6 cellular contexts compared by ENCODE assay signal in genomic region chr9:122213102-122213588, GRCh38. TPM values are rescaled to one million over a fixed set of nuclear protein-coding genes. Genes with fewer than 3 reads are reported as not detected.
DNase-seq lines count a peak whose midpoint lies in the region; ATAC-seq and TF ChIP-seq lines count a peak whose summit lies in the region.

No MANE protein-coding gene starts in this region.

- H3K27me3 ChIP-seq in breast epithelium (peaks cover 4 to 60% of the 10 kb centered on the region in 2 donors), thymus (ENCODE audit: control insufficient read depth, insufficient read depth) (peaks cover 61% of the 10 kb centered on the region)

- H3K9me3 Mint-ChIP-seq in MCF 10A (ENCODE audit: unreplicated experiment) = no peaks in the 10 kb centered on the region
- H3K9me3 Mint-ChIP-seq in glutamatergic neuron (ENCODE audit: unreplicated experiment) = peaks cover 11% of the 10 kb centered on the region

- H3K9me3 ChIP-seq in breast epithelium = no peaks in the 10 kb centered on the region
- peaks cover 5% of the 10 kb centered on the region for H3K9me3 ChIP-seq in thymus (ENCODE audit: control insufficient read depth)

- H3K36me3 ChIP-seq in breast epithelium (no peaks in the 10 kb centered on the region), thymus (ENCODE audit: control insufficient read depth, insufficient read depth) (no peaks in the 10 kb centered on the region)

- H3K4me3 Mint-ChIP-seq in MCF 10A (ENCODE audit: unreplicated experiment) (no peak overlapping the region), glutamatergic neuron (ENCODE audit: unreplicated experiment) (peak overlapping the region; percentile 43)

- H3K27ac ChIP-seq in breast epithelium = no peak overlapping the region
- no peak overlapping the region for H3K27ac ChIP-seq in thymus (ENCODE audit: low read depth)

- H3K36me3 Mint-ChIP-seq in MCF 10A (ENCODE audit: insufficient read depth, unreplicated experiment) = no peaks in the 10 kb centered on the region
- H3K36me3 Mint-ChIP-seq in glutamatergic neuron (ENCODE audit: unreplicated experiment) = peaks cover 5% of the 10 kb centered on the region

- intact Hi-C loops in breast epithelium (cut with DNase I; ENCODE audit: low total_unique reads) = loop anchor here (1.0 kb wide), 1 partner anchor 22 kb away; no protein-coding TSS in a partner anchor
- intact Hi-C loops in MCF 10A (cut with micrococcal nuclease) = no loop called here

- no peak for DNase-seq in breast epithelium (ENCODE audit: low spot score in 2 of 2)
- no peak for DNase-seq in MCF 10A (ENCODE audit: unreplicated experiment)
- no peak for DNase-seq in glutamatergic neuron

- H3K27me3 Mint-ChIP-seq in MCF 10A (ENCODE audit: insufficient read depth, unreplicated experiment) (peaks cover 20% of the 10 kb centered on the region), glutamatergic neuron (ENCODE audit: unreplicated experiment) (peaks cover 21% of the 10 kb centered on the region)

- POLR2A ChIA-PET in MCF 10A (lab: Yijun Ruan, JAX) = no interaction called here

- H3K27ac Mint-ChIP-seq in MCF 10A (ENCODE audit: low read depth, unreplicated experiment) (no peak overlapping the region), glutamatergic neuron (ENCODE audit: unreplicated experiment) (no peak overlapping the region)

- ATAC-seq in HG02885 (IDR thresholded peaks at IDR 0.05; ENCODE audit: poor library complexity, unreplicated experiment) = no peak
- no peak for ATAC-seq in GM18907 (IDR thresholded peaks at IDR 0.05; ENCODE audit: unreplicated experiment)

- CTCF ChIA-PET in MCF 10A (lab: Yijun Ruan, JAX) = no interaction called here

- TF ChIP-seq POLR2A in breast epithelium (IDR thresholded peaks at IDR 0.05) = no peak

- H3K4me1 ChIP-seq in breast epithelium (peaks cover 0 to 4% of the 10 kb centered on the region in 2 donors), thymus (ENCODE audit: control insufficient read depth, insufficient read depth, low read length) (peaks cover 8% of the 10 kb centered on the region)

- H3K4me3 ChIP-seq in breast epithelium = peak overlapping the region in 2 of 3 donors; percentile 49 to 74
- peak overlapping the region; percentile 45 for H3K4me3 ChIP-seq in thymus (ENCODE audit: low read length)

- WGBS in thymus = 43% methylated on average over 20 of the region's 20 CpGs

- BruUV-seq in MCF 10A (replicated peaks; lab: Mats Ljungman, UMichigan) = no TSS peak

- TF ChIP-seq CTCF in breast epithelium (IDR thresholded peaks at IDR 0.05) (no peak), MCF 10A (IDR thresholded peaks at IDR 0.05; ENCODE audit: unreplicated experiment) (no peak), glutamatergic neuron (IDR thresholded peaks at IDR 0.05; ENCODE audit: partially characterized antibody, unreplicated experiment) (no peak)

- H3K4me1 Mint-ChIP-seq in MCF 10A (ENCODE audit: insufficient read depth, unreplicated experiment) (peaks cover 4% of the 10 kb centered on the region), glutamatergic neuron (ENCODE audit: low read depth, unreplicated experiment) (peaks cover 4% of the 10 kb centered on the region)

RNA-seq across cellular contexts. Expression of gene LHX6, which starts 15.6 kb away (rescaled TPM):
- total RNA-seq in breast epithelium (1 to 10 TPM; 1.8 to 9.8 (median 4.8) TPM), MCF 10A (2022) (0.26 TPM in 1 of 2 replicates, not detected in the other), glutamatergic neuron (ENCODE audit: unreplicated experiment) (2.8 TPM)
- 1.1 TPM for polyA plus RNA-seq in thymus

RNA-seq across cellular contexts. Expression of gene RBM18, which starts 51.5 kb away (rescaled TPM):
- 10 to 100 TPM; 10.4 to 20.9 (median 13.4) TPM for total RNA-seq in breast epithelium
- total RNA-seq in MCF 10A (2022) = 39.9 and 44.4 TPM in 2 replicates
- 27.3 TPM for total RNA-seq in glutamatergic neuron (ENCODE audit: unreplicated experiment)
- polyA plus RNA-seq in thymus = 10.6 TPM

RNA-seq across cellular contexts. Expression of gene MRRF, which starts 51.5 kb away (rescaled TPM):
- total RNA-seq in breast epithelium (10 to 100 TPM; 32.5 to 55.3 (median 44.9) TPM), MCF 10A (2022) (73.0 and 90.3 TPM in 2 replicates), glutamatergic neuron (ENCODE audit: unreplicated experiment) (16.9 TPM)
- polyA plus RNA-seq in thymus = 27.0 TPM

RNA-seq across cellular contexts. Expression of gene MORN5, which starts 53.4 kb away (rescaled TPM):
- total RNA-seq in breast epithelium (not detected), MCF 10A (2022) (not detected in 2 replicates), glutamatergic neuron (ENCODE audit: unreplicated experiment) (not detected)
- 0.21 TPM for polyA plus RNA-seq in thymus

RNA-seq across cellular contexts. Expression of gene NDUFA8, which starts 53.6 kb away (rescaled TPM):
- total RNA-seq in breast epithelium (10 to 100 TPM; 30.4 to 37.5 (median 30.5) TPM), MCF 10A (2022) (52.5 and 58.4 TPM in 2 replicates), glutamatergic neuron (ENCODE audit: unreplicated experiment) (46.1 TPM)
- 55.9 TPM for polyA plus RNA-seq in thymus
